Comparison of ENCODE assay signal across 9 cellular contexts in the genomic region with DNA sequence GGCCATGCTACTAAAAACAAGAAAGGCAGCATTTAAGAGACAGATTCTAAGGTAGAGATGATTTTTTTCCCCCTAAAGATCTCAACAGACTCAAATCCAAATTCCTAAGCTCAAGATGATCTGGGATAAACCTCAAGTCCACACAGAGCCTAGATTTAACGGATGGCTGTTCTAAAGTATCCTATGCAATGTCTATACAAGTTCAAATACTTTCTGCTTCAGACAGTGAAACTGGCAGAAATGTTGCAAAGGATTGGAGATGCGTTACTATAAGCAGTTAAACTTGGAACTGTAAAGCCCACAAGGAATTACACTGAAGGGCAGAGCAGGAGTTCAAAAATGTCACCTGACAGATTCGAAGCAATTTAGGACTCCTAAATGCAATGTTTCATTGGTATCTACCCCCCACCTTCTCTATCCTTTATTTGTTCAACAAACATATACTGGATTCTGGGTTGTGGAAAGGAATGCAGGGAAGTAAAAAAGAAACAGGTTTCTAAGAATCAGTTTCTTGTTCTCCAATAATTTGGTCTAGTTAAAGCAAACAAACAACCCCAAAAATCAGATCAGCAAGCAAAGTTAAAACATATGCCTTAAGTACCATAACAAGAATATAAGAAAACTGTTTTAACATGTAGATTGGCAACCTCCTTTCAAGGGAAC. TPM values are rescaled to one million over a fixed set of nuclear protein-coding genes. Genes with fewer than 3 reads are reported as not detected.
DNase-seq lines count a peak whose midpoint lies in the region; ATAC-seq and TF ChIP-seq lines count a peak whose summit lies in the region.
"Had no signal": no experiment of that assay in that cellular context is flagged by ENCODE, and none has a peak within 500 bp of the region (broad histone marks: within the 10 kb centered on the region; RNA-seq: fewer than 3 reads in every experiment).

No MANE protein-coding gene starts in this region.

- H3K4me3 Mint-ChIP-seq in dendritic cell treated with granulocyte-macrophage colony-stimulating factor and Interleukin-4, amounts not matched to agents 40 ng/mL and 50 ng/mL, for 4 days = peak overlapping the region; percentile 92

- intact Hi-C loops in left ventricle myocardium superior (cut with micrococcal nuclease) = no loop called here
- intact Hi-C loops in dendritic cell treated with granulocyte-macrophage colony-stimulating factor and Interleukin-4, amounts not matched to agents 40 ng/mL and 50 ng/mL, for 4 days (cut with micrococcal nuclease) = loop anchor here (2.0 to 10.0 kb wide), 2 partner anchors 25 to 149 kb away; no protein-coding TSS in a partner anchor

- H3K27me3 Mint-ChIP-seq in dendritic cell treated with granulocyte-macrophage colony-stimulating factor and Interleukin-4, amounts not matched to agents 40 ng/mL and 50 ng/mL, for 4 days = no peaks in the 10 kb centered on the region

- H3K4me1 Mint-ChIP-seq in dendritic cell treated with granulocyte-macrophage colony-stimulating factor and Interleukin-4, amounts not matched to agents 40 ng/mL and 50 ng/mL, for 4 days (ENCODE audit: low read depth) = peaks cover 55% of the 10 kb centered on the region

- H3K36me3 ChIP-seq in right atrium auricular region (no peaks in the 10 kb centered on the region), muscle layer of duodenum (ENCODE audit: control insufficient read depth in 1 of 2, insufficient read depth in 2 of 2, low read length in 2 of 2) (peaks cover 0 to 8% of the 10 kb centered on the region in 2 donors)
- no peaks in the 10 kb centered on the region for H3K36me3 ChIP-seq in effector memory CD4-positive, alpha-beta T cell (ENCODE audit: control insufficient read depth, insufficient read depth, low read length)

- TF ChIP-seq CTCF in right atrium auricular region (IDR thresholded peaks at IDR 0.05) = no peak

- H3K4me1 ChIP-seq in right atrium auricular region (peaks cover 0 to 38% of the 10 kb centered on the region in 2 donors), muscle layer of duodenum (ENCODE audit: control insufficient read depth in 1 of 2, insufficient read depth in 2 of 2, low read length in 2 of 2) (peaks cover 0 to 16% of the 10 kb centered on the region in 2 donors)
- H3K4me1 ChIP-seq in effector memory CD4-positive, alpha-beta T cell (ENCODE audit: control insufficient read depth, insufficient read depth, low read length, poor library complexity, severe bottlenecking) = peaks cover 12% of the 10 kb centered on the region

- no peaks in the 10 kb centered on the region for H3K27me3 ChIP-seq in right atrium auricular region
- no peaks in the 10 kb centered on the region for H3K27me3 ChIP-seq in muscle layer of duodenum (ENCODE audit: low read depth, low read length)
- no peaks in the 10 kb centered on the region for H3K27me3 ChIP-seq in effector memory CD4-positive, alpha-beta T cell (replicated peaks; ENCODE audit: control insufficient read depth, insufficient read depth, low read length, poor library complexity, severe bottlenecking)

- peak overlapping the region; percentile 96 for H3K27ac Mint-ChIP-seq in dendritic cell treated with granulocyte-macrophage colony-stimulating factor and Interleukin-4, amounts not matched to agents 40 ng/mL and 50 ng/mL, for 4 days

- peak overlapping the region; percentile 98 to 99 for H3K4me3 ChIP-seq in right atrium auricular region
- H3K4me3 ChIP-seq in muscle layer of duodenum (ENCODE audit: low read depth in 1 of 2, low read length in 2 of 2) = peak overlapping the region; percentile 89 to 94
- H3K4me3 ChIP-seq in effector memory CD4-positive, alpha-beta T cell (ENCODE audit: insufficient read depth, low read depth, low read length, poor library complexity, severe bottlenecking) = no peak overlapping the region

- H3K36me3 Mint-ChIP-seq in dendritic cell treated with granulocyte-macrophage colony-stimulating factor and Interleukin-4, amounts not matched to agents 40 ng/mL and 50 ng/mL, for 4 days (ENCODE audit: low read depth) = peaks cover 26% of the 10 kb centered on the region

- no peaks in the 10 kb centered on the region for H3K9me3 Mint-ChIP-seq in dendritic cell treated with granulocyte-macrophage colony-stimulating factor and Interleukin-4, amounts not matched to agents 40 ng/mL and 50 ng/mL, for 4 days

- DNase-seq in right atrium auricular region (ENCODE audit: low spot score) = no peak
- DNase-seq in left ventricle myocardium superior = no peak
- no peak for DNase-seq in effector memory CD4-positive, alpha-beta T cell
- DNase-seq in kidney glomerular epithelial cell (lab: John Stamatoyannopoulos, UW) = no peak
- no peak for DNase-seq in dermis blood vessel endothelial cell
- DNase-seq: NCI-H524 treated with DMSO at 0.1 percent for 48 hours had no signal

- H3K9me3 ChIP-seq in right atrium auricular region (no peaks in the 10 kb centered on the region), muscle layer of duodenum (ENCODE audit: control insufficient read depth in 1 of 2, low read length in 2 of 2) (no peaks in the 10 kb centered on the region)
- no peaks in the 10 kb centered on the region for H3K9me3 ChIP-seq in effector memory CD4-positive, alpha-beta T cell (ENCODE audit: control insufficient read depth, low read length)

- H3K27ac ChIP-seq in right atrium auricular region = peak overlapping the region; percentile 96 to 98
- peak overlapping the region; percentile 86 for H3K27ac ChIP-seq in muscle layer of duodenum (ENCODE audit: low read length)
- H3K27ac ChIP-seq in effector memory CD4-positive, alpha-beta T cell (ENCODE audit: insufficient read depth, low read length, poor library complexity, severe bottlenecking) = no peak overlapping the region

- ATAC-seq in left ventricle myocardium superior (no peak), GM19324 (IDR thresholded peaks at IDR 0.05; ENCODE audit: low FRiP score, unreplicated experiment) (no peak)

RNA-seq across cellular contexts. Expression of a gene that starts 1.6 kb away (rescaled TPM):
- total RNA-seq in right atrium auricular region = 10 to 100 TPM; 13.4 to 19.2 TPM
- 20.1 TPM for total RNA-seq in left ventricle myocardium superior
- 19.2 and 21.9 TPM in 2 replicates for total RNA-seq in dermis blood vessel endothelial cell
